Comparison of ENCODE assay signal across 1 cellular context in the genomic region with DNA sequence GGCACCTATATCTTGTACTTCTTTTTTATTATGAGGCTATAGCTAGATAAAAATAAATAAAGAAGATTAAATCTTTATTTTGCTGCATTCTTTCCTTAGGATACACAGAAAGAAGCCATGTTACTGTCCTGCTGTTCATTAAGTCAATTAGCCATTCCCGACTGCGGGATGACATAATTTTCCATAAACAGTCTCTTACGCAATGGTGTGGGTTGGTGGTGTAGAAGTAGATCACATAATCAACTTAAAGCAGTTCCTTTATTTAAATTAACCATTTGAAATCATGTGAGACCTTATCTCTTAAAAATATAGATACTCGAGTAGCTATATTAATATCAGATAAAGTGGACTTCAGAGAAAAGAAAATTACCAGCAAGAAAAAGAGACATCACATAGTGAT.
TF ChIP-seq lines count a peak whose summit lies in the region.

No MANE protein-coding gene starts in this region.

TF ChIP-seq in SK-N-SH, 30 proteins besides CTCF, POLR2A, EP300 and RAD21 (continued from another document):
- TF ChIP-seq GABPA (IDR thresholded peaks at IDR 0.05; ENCODE audit: low read depth) = no peak
- TF ChIP-seq ELF1 (IDR thresholded peaks at IDR 0.05) = no peak
- TF ChIP-seq GATA2 (CRISPR knock-in tag; IDR thresholded peaks at IDR 0.05) = no peak
- no peak for TF ChIP-seq NRF1 (IDR thresholded peaks at IDR 0.05; ENCODE audit: low read depth, low read length)
- no peak for TF ChIP-seq FOXM1 (IDR thresholded peaks at IDR 0.05; ENCODE audit: low read depth)
- no peak for TF ChIP-seq MXI1 (IDR thresholded peaks at IDR 0.05; ENCODE audit: low read depth, low read length)
- peak; percentile 71; the same call in 1 of the 2 replicates for TF ChIP-seq MEF2A (IDR thresholded peaks at IDR 0.05; ENCODE audit: borderline replicate concordance, low read depth)
- no peak for TF ChIP-seq NFIC (IDR thresholded peaks at IDR 0.05; ENCODE audit: borderline replicate concordance)
- TF ChIP-seq EZH2phosphoT487 (IDR thresholded peaks at IDR 0.05; ENCODE audit: borderline replicate concordance, low read depth) = no peak
- TF ChIP-seq CHD2 (IDR thresholded peaks at IDR 0.05; ENCODE audit: low read length, partially characterized antibody) = no peak
- peak; percentile 33; the same call in 1 of the 2 replicates for TF ChIP-seq RCOR1 (IDR thresholded peaks at IDR 0.05; ENCODE audit: low read length)
